8 cellular contexts compared by ENCODE assay signal in the genomic region with DNA sequence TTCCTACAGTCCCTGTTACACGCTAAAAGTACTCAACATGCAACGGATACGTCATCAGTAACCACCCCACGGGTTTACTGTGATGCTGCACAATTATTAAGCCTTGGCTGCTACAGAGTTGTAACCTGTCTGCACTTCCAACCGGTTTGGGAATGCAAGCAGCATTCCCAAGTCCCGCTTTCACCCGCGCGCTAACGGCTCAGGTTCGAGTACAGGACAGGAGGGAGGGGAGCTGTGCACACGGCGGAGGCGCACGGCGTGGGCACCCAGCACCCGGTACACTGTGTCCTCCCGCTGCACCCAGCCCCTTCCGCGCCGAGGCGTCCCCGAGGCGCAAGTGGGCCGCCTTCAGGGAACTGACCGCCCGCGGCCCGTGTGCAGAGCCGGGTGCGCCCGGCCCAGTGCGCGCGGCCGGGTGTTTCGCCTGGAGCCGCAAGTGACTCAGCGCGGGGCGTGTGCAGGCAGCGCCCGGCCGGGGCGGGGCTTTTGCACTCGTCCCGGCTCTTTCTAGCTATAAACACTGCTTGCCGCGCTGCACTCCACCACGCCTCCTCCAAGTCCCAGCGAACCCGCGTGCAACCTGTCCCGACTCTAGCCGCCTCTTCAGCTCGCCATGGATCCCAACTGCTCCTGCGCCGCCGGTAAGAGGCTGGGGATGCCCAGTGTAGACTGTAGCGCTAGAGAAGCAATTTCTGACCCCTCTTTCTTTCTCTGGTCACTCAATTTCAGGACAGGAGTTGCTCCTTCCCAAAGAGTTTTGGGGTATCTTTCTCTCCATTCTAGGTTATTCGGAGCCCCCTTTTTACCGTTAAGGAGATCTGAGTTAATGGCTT. TPM values are rescaled to one million over a fixed set of nuclear protein-coding genes. Genes with fewer than 3 reads are reported as not detected.
DNase-seq lines count a peak whose midpoint lies in the region; ATAC-seq and TF ChIP-seq lines count a peak whose summit lies in the region.

A gene (plus strand): TSS at position 542 of the 833 bp plus-strand sequence. CDS start 72 bp downstream, at position 614.

- peak in 1 of 3 donors; percentile 22 for TF ChIP-seq CTCF in lower leg skin (IDR thresholded peaks at IDR 0.05)

- no peaks in the 10 kb centered on the region for H3K27me3 Mint-ChIP-seq in activated CD4-positive, alpha-beta memory T cell treated with anti-CD3 and anti-CD28 coated beads for 36 hours

- 2 to 4% methylated on average over 28 to 32 of the region's 62 CpGs for WGBS in lower leg skin, 2 donors

- CTCF ChIA-PET in activated CD4-positive, alpha-beta memory T cell treated with anti-CD3 and anti-CD28 coated beads for 36 hours (lab: Charles Lee), result interaction anchor here (1.0 to 4.0 kb wide), 6 partner anchors 7 to 93 kb away, joined by 3 to 16 read pairs (median 6); a partner anchor contains a TSS

- intact Hi-C loops in activated CD4-positive, alpha-beta memory T cell treated with anti-CD3 and anti-CD28 coated beads for 36 hours (cut with micrococcal nuclease), result loop anchor here (1.0 to 5.0 kb wide), 6 partner anchors 17 to 404 kb away; a partner anchor contains a TSS
- intact Hi-C loops in lower leg skin (cut with DNase I; ENCODE audit: low total_unique reads), result loop anchor here (10.0 kb wide), 2 partner anchors 77 to 93 kb away; a partner anchor contains a TSS

- H3K4me3 ChIP-seq in lower leg skin (ENCODE audit: low read depth, poor library complexity, severe bottlenecking), result peak within 1 kb of the TSS; percentile 67

- H3K9me3 Mint-ChIP-seq in activated CD4-positive, alpha-beta memory T cell treated with anti-CD3 and anti-CD28 coated beads for 36 hours, result no peaks in the 10 kb centered on the region

- peak within 1 kb of the TSS; percentile 81 for H3K4me3 Mint-ChIP-seq in activated CD4-positive, alpha-beta memory T cell treated with anti-CD3 and anti-CD28 coated beads for 36 hours

- ATAC-seq in GM19395 (IDR thresholded peaks at IDR 0.05; ENCODE audit: unreplicated experiment) (peak; percentile 82), HG03558 (IDR thresholded peaks at IDR 0.05; ENCODE audit: extremely low read depth, unreplicated experiment) (peak; percentile 62)

- H3K36me3 Mint-ChIP-seq in activated CD4-positive, alpha-beta memory T cell treated with anti-CD3 and anti-CD28 coated beads for 36 hours, result no peaks in the 10 kb centered on the region

- H3K27ac Mint-ChIP-seq in activated CD4-positive, alpha-beta memory T cell treated with anti-CD3 and anti-CD28 coated beads for 36 hours, result peak within 1 kb of the TSS; percentile 79

- POLR2A ChIA-PET in activated CD4-positive, alpha-beta memory T cell treated with anti-CD3 and anti-CD28 coated beads for 36 hours (lab: Charles Lee), result interaction anchor here (0.6 to 1.0 kb wide), 4 partner anchors 17 to 75 kb away, joined by 3 to 4 read pairs (median 3); a partner anchor contains a TSS

- TF ChIP-seq POLR2A in lower leg skin (IDR thresholded peaks at IDR 0.05), result peak in 1 of 2 donors; percentile 36

- DNase-seq in CD1c-positive myeloid dendritic cell (ENCODE audit: extremely low spot score) (peak; percentile 98), NCI-H748 (lab: John Stamatoyannopoulos, UW; ENCODE audit: unreplicated experiment) (peak; percentile 92), dermis microvascular lymphatic vessel endothelial cell (ENCODE audit: low read depth in 2 of 2) (peak; percentile 89 to 99), lower leg skin (ENCODE audit: low spot score in 2 of 2) (peak; percentile 94 to 99)
- peak; percentile 95 for DNase-seq in activated CD4-positive, alpha-beta memory T cell treated with anti-CD3 and anti-CD28 coated beads for 36 hours
- peak; percentile 82 to 92 for DNase-seq in stimulated activated CD4-positive, alpha-beta T cell treated with anti-CD3 and anti-CD28 coated beads, Interleukin-4, amount 100 ng/mL, for 48 hours (ENCODE audit: low read depth in 2 of 2)

- peaks cover 57% of the 10 kb centered on the region for H3K4me1 Mint-ChIP-seq in activated CD4-positive, alpha-beta memory T cell treated with anti-CD3 and anti-CD28 coated beads for 36 hours (ENCODE audit: low read depth)

RNA-seq across cellular contexts. Expression of the gene that starts here (rescaled TPM):
- total RNA-seq in activated CD4-positive, alpha-beta memory T cell treated with anti-CD3 and anti-CD28 coated beads for 36 hours, result 100 to 1,000 TPM; 102 to 105 TPM
- total RNA-seq in dermis microvascular lymphatic vessel endothelial cell, result 32.5 and 46.3 TPM in 2 replicates
- total RNA-seq in lower leg skin, result 100 to 1,000 TPM in 3 of 4 donors, 10 to 100 TPM in 1; 35.8 to 190 (median 135) TPM

Comparison
In these comparisons a context has a peak if more than half of its experiments do, and no peak if none do; other contexts are left out.
1. Peak in every context shown above with its lines: DNase-seq, ATAC-seq and H3K4me3 ChIP-seq.